ENCODE assay signal across 8 cellular contexts in the genomic region with DNA sequence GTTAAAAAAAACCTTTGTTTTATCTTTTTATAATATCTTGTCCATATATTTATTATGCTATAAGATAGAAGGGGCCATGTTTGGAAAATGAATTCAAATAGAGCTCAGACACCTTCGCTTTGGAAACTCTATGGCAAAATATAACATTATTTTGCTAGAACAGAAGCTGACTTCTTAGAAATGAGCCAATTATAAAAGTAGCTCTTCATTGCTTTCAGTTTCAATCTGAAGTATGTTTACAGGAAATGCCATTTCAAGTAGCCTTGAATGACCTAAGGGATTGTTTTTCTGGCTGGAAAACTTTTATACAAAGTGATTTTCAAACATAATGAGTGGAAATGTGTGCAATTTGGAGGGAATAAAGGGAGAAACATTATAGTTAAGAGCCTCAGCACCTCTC. TPM values are rescaled to one million over a fixed set of nuclear protein-coding genes. Genes with fewer than 3 reads are reported as not detected.
A peak's percentile ranks its signal among the peaks of the same experiment; 100 is the strongest.
DNase-seq lines count a peak whose midpoint lies in the region; ATAC-seq and TF ChIP-seq lines count a peak whose summit lies in the region.

No MANE protein-coding gene starts in this region.

- H3K4me1 ChIP-seq in thoracic aorta (ENCODE audit: control insufficient read depth in 1 of 2, low read depth in 2 of 2) = peaks cover 17 to 23% of the 10 kb centered on the region in 2 donors
- H3K4me1 ChIP-seq in HAP-1 = no peaks in the 10 kb centered on the region

- peak; percentile 92 for ATAC-seq in GM21723 (IDR thresholded peaks at IDR 0.05; ENCODE audit: unreplicated experiment)
- ATAC-seq in thoracic aorta (ENCODE audit: insufficient number of reproducible peaks, low FRiP score, low read depth) = no peak

- DNase-seq in GM13976 (ENCODE audit: low spot score) (peak; percentile 29), NCI-H226 (peak; percentile 8), fibroblast of mammary gland (ENCODE audit: low read depth) (peak; percentile 28), thoracic aorta (ENCODE audit: low spot score) (no peak), GF-D8 (lab: John Stamatoyannopoulos, UW) (no peak), caudate nucleus (lab: John Stamatoyannopoulos, UW) (no peak), HAP-1 (ENCODE audit: low spot score in 2 of 2) (no peak)

- TF ChIP-seq CTCF in GM13976 (IDR thresholded peaks at IDR 0.05; ENCODE audit: borderline replicate concordance, control extremely low read depth, extremely low read depth, insufficient read depth, missing control alignments) (no peak), fibroblast of mammary gland (conservative IDR thresholded peaks at IDR 0.05; ENCODE audit: control insufficient read depth, insufficient read depth, low read depth, low read length) (no peak), thoracic aorta (IDR thresholded peaks at IDR 0.05) (no peak)

- H3K9me3 ChIP-seq in thoracic aorta = no peaks in the 10 kb centered on the region
- no peaks in the 10 kb centered on the region for H3K9me3 ChIP-seq in HAP-1

- in situ Hi-C loops in GM13976 (cut with MboI; ENCODE audit: low sequenced_read_pairs, unreplicated experiment) (no loop called here), HAP-1 (cut with MboI; ENCODE audit: low sequenced_read_pairs) (no loop called here)

- no peak overlapping the region for H3K4me3 ChIP-seq in fibroblast of mammary gland (ENCODE audit: control insufficient read depth, low read depth, low read length)
- peak overlapping the region; percentile 10 for H3K4me3 ChIP-seq in thoracic aorta
- no peak overlapping the region for H3K4me3 ChIP-seq in HAP-1

- H3K27me3 ChIP-seq in thoracic aorta (replicated peaks; ENCODE audit: insufficient read depth) (no peaks in the 10 kb centered on the region), HAP-1 (ENCODE audit: low read depth) (no peaks in the 10 kb centered on the region)

- H3K36me3 ChIP-seq in thoracic aorta = no peaks in the 10 kb centered on the region
- H3K36me3 ChIP-seq in HAP-1 (replicated peaks) = no peaks in the 10 kb centered on the region

- H3K27ac ChIP-seq in thoracic aorta (no peak overlapping the region), caudate nucleus (ENCODE audit: low read depth, low read length) (no peak overlapping the region)

RNA-seq across cellular contexts. Expression of gene GBP5, which starts 37.8 kb away (rescaled TPM):
- 10 to 100 TPM in 1 of 2 donors, 1 to 10 TPM in 1; 7.3 to 15.8 TPM for total RNA-seq in thoracic aorta

RNA-seq across cellular contexts. Expression of gene GBP6, which starts 53.4 kb away (rescaled TPM):
- total RNA-seq in thoracic aorta = under 1 TPM in 1 of 2 donors, not detected in 1; 0.27 TPM

Comparison
In these comparisons a context has a peak if more than half of its experiments do, and no peak if none do; other contexts are left out.
1. DNase-seq: peak in GM13976 (single experiment), NCI-H226 (single experiment) and fibroblast of mammary gland (single experiment); none in thoracic aorta (single experiment), GF-D8 (single experiment), caudate nucleus (0 of 61) and HAP-1 (0 of 2).